18 cellular contexts compared by ENCODE assay signal in the genomic region with DNA sequence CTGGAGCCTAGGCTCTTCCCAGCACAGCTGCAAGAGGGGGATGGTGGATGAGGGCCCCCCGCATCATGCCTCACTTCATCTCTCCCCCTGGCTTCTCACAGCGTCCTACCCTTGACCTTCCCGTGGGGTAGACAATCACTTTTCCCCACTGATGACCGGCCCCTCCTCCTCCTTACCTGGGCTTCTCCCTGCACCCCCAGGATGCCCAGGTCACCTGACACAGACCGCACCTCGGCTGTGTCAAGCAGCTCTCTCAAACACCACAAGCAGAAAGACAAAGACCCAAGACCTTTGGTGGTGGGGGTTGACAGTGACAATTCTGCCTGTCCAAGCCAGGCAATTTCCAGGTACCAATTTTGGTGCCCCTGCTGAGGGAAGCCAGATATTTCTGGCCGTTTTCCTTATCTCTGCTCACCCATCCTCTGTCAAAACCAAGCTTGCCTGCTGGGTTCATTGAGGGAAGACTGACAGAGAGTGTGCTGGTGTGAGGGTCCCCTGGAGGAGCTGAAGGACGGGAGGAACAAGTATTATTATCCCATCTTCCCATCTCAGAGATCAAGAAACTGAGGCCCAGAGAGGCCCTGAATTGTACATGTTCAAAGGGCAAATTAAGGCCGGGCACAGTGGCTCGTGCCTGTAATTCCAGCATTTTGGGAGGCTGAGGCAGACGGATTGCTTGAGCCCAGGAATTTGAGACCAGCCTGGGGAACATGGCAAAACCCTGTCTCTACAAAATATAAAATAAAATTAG. TPM values are rescaled to one million over a fixed set of nuclear protein-coding genes. Genes with fewer than 3 reads are reported as not detected.
DNase-seq lines count a peak whose midpoint lies in the region; ATAC-seq, FAIRE-seq and TF ChIP-seq lines count a peak whose summit lies in the region.
"Had no signal": no experiment of that assay in that cellular context is flagged by ENCODE, and none has a peak within 500 bp of the region (broad histone marks: within the 10 kb centered on the region; RNA-seq: fewer than 3 reads in every experiment).

No MANE protein-coding gene starts in this region.

- FAIRE-seq in HepG2 (lab: Jason Lieb, UNC): no peak
- FAIRE-seq: frontal cortex had no signal

- CTCF ChIA-PET in HepG2 (lab: Yijun Ruan, JAX; ENCODE audit: low intra/inter-chr PET ratio, low total read pairs): no interaction called here

- H3K27me3 ChIP-seq in heart left ventricle (no peaks in the 10 kb centered on the region), HepG2 (ENCODE audit: control insufficient read depth in 1 of 2, insufficient read depth in 2 of 2, low read length in 2 of 2) (no peaks in the 10 kb centered on the region), suprapubic skin (no peaks in the 10 kb centered on the region), lower lobe of right lung (ENCODE audit: low read depth) (no peaks in the 10 kb centered on the region)

- H3K4me3 ChIP-seq in heart left ventricle: no peak overlapping the region
- H3K4me3 ChIP-seq in HepG2 (replicated peaks in 1 of 3; ENCODE audit: insufficient read depth in 1 of 3, low read depth in 2 of 3, low read length in 3 of 3): no peak overlapping the region
- no peak overlapping the region for H3K4me3 ChIP-seq in suprapubic skin
- H3K4me3 ChIP-seq in lower lobe of right lung: no peak overlapping the region
- H3K4me3 ChIP-seq: SK-N-MC had no signal

- H3K9me3 ChIP-seq in heart left ventricle (no peaks in the 10 kb centered on the region), HepG2 (ENCODE audit: low read length) (no peaks in the 10 kb centered on the region), suprapubic skin (no peaks in the 10 kb centered on the region), lower lobe of right lung (no peaks in the 10 kb centered on the region)

- DNase-seq in heart left ventricle (no peak), left ventricle myocardium superior (no peak), HepG2 (ENCODE audit: low spot score) (no peak), suprapubic skin (ENCODE audit: low spot score in 2 of 2) (no peak), lower lobe of right lung (no peak)
- no peak for DNase-seq in activated naive CD8-positive, alpha-beta T cell treated with anti-CD3 and anti-CD28 coated beads for 36 hours
- DNase-seq: activated CD4-positive, CD25-positive, alpha-beta regulatory T cell treated with anti-CD3 and anti-CD28 coated beads, Interleukin-2, amount 50 U/mL, for 72 hours; DND-41; islet precursor cell; naive thymus-derived CD4-positive, alpha-beta T cell; NCI-H187 treated with DMSO at 0.1 percent for 48 hours; stimulated activated CD4-positive, alpha-beta T cell treated with anti-CD3 and anti-CD28 coated beads, Interleukin-15, amount 100 ng/mL, for 24 hours had no signal

- H3K4me2 ChIP-seq in HepG2 (ENCODE audit: low read depth, low read length): peak overlapping the region; percentile 28

- BruUV-seq in HepG2 (replicated peaks; lab: Mats Ljungman, UMichigan): no TSS peak

- TF ChIP-seq POLR2A in heart left ventricle (IDR thresholded peaks at IDR 0.05) (no peak), HepG2 (IDR thresholded peaks at IDR 0.05; ENCODE audit: insufficient read depth in 1 of 2, low read depth in 2 of 2, low read length in 2 of 2) (no peak), suprapubic skin (IDR thresholded peaks at IDR 0.05) (no peak)

- no peak for TF ChIP-seq EP300 in HepG2 (IDR thresholded peaks at IDR 0.05; ENCODE audit: low read depth in 2 of 2, low read length in 2 of 2)
- TF ChIP-seq EP300 in HepG2 (CRISPR knock-in tag; IDR thresholded peaks at IDR 0.05; ENCODE audit: borderline replicate concordance): no peak
- TF ChIP-seq EP300 in suprapubic skin (IDR thresholded peaks at IDR 0.05): no peak

- TF ChIP-seq RAD21 in HepG2 (CRISPR knock-in tag; IDR thresholded peaks at IDR 0.05): no peak

- H3K27me3 Mint-ChIP-seq in activated naive CD8-positive, alpha-beta T cell treated with anti-CD3 and anti-CD28 coated beads for 36 hours: no peaks in the 10 kb centered on the region
- H3K27me3 Mint-ChIP-seq: activated naive CD8-positive, alpha-beta T cell; naive thymus-derived CD4-positive, alpha-beta T cell had no signal

- intact Hi-C loops in heart left ventricle (cut with DNase I) (no loop called here), left ventricle myocardium superior (cut with micrococcal nuclease) (no loop called here), HepG2 (cut with micrococcal nuclease; ENCODE audit: unreplicated experiment) (no loop called here), lower lobe of right lung (cut with DNase I) (no loop called here)

- peaks cover 36% of the 10 kb centered on the region for H3K4me1 Mint-ChIP-seq in activated naive CD8-positive, alpha-beta T cell treated with anti-CD3 and anti-CD28 coated beads for 36 hours

- no peaks in the 10 kb centered on the region for H4K20me1 ChIP-seq in HepG2 (ENCODE audit: insufficient read depth, low read length)

- peaks cover 3 to 79% (median 44%) of the 10 kb centered on the region in 12 donors for H3K4me1 ChIP-seq in heart left ventricle
- H3K4me1 ChIP-seq in HepG2 (ENCODE audit: insufficient read depth, low read length): peaks cover 43% of the 10 kb centered on the region
- H3K4me1 ChIP-seq in suprapubic skin: peaks cover 53% of the 10 kb centered on the region
- H3K4me1 ChIP-seq in lower lobe of right lung: peaks cover 55% of the 10 kb centered on the region

- H3K27ac Mint-ChIP-seq in activated naive CD8-positive, alpha-beta T cell treated with anti-CD3 and anti-CD28 coated beads for 36 hours: peak overlapping the region; percentile 88
- H3K27ac Mint-ChIP-seq: activated naive CD8-positive, alpha-beta T cell had no signal

- no peak for TF ChIP-seq CTCF in heart left ventricle (IDR thresholded peaks at IDR 0.05)
- TF ChIP-seq CTCF in HepG2 (CRISPR knock-in tag; IDR thresholded peaks at IDR 0.05): no peak
- TF ChIP-seq CTCF in suprapubic skin (IDR thresholded peaks at IDR 0.05): no peak
- TF ChIP-seq CTCF in lower lobe of right lung (IDR thresholded peaks at IDR 0.05): no peak

- in situ Hi-C loops in HepG2 (cut with HindIII; ENCODE audit: extremely low pct_ligation_motif_present, low pct_unique_long_range_greater_than_20kb): no loop called here

- H3K9ac ChIP-seq in HepG2 (ENCODE audit: insufficient read depth, low read depth, low read length): peak overlapping the region; percentile 14; the same call in 1 of the 2 replicates

- H2AFZ ChIP-seq in HepG2 (ENCODE audit: low read length): no peak overlapping the region

- H3K9me3 Mint-ChIP-seq in activated naive CD8-positive, alpha-beta T cell treated with anti-CD3 and anti-CD28 coated beads for 36 hours: no peaks in the 10 kb centered on the region
- H3K9me3 Mint-ChIP-seq: naive thymus-derived CD4-positive, alpha-beta T cell had no signal

- H3K36me3 Mint-ChIP-seq in activated naive CD8-positive, alpha-beta T cell treated with anti-CD3 and anti-CD28 coated beads for 36 hours: peaks cover 4% of the 10 kb centered on the region

- WGBS in heart left ventricle, 4 donors: 70 to 77% (median 74%) methylated on average over 11 of the region's 11 CpGs
- WGBS in HepG2 (ENCODE audit: low lambda C conversion rate): 77% methylated on average over 11 of the region's 11 CpGs
- 87% methylated on average over 11 of the region's 11 CpGs for WGBS in suprapubic skin

- peak overlapping the region in 7 of 12 donors; percentile 44 to 86 (median 66) for H3K27ac ChIP-seq in heart left ventricle
- H3K27ac ChIP-seq in HepG2 (ENCODE audit: extremely low read length, insufficient read depth, low read length): no peak overlapping the region
- peak overlapping the region; percentile 82 for H3K27ac ChIP-seq in suprapubic skin
- H3K27ac ChIP-seq in lower lobe of right lung: no peak overlapping the region
- H3K27ac ChIP-seq: SK-N-MC had no signal

- POLR2A ChIA-PET in HepG2 (lab: Yijun Ruan, JAX): interaction anchor here (0.6 kb wide), 1 partner anchor 105 kb away, joined by 3 read pairs; no protein-coding TSS in a partner anchor

- H3K36me3 ChIP-seq in heart left ventricle (peaks cover 0 to 4% (median 0%) of the 10 kb centered on the region in 9 donors), HepG2 (replicated peaks in 1 of 2; ENCODE audit: control insufficient read depth in 1 of 2, insufficient read depth in 2 of 2, low read length in 2 of 2) (no peaks in the 10 kb centered on the region), suprapubic skin (peaks cover under 1% of the 10 kb centered on the region), lower lobe of right lung (no peaks in the 10 kb centered on the region)

- H3K4me3 Mint-ChIP-seq in activated naive CD8-positive, alpha-beta T cell treated with anti-CD3 and anti-CD28 coated beads for 36 hours: no peak overlapping the region
- H3K4me3 Mint-ChIP-seq: activated naive CD8-positive, alpha-beta T cell had no signal

- ATAC-seq in heart left ventricle (no peak), left ventricle myocardium superior (no peak), HepG2 (no peak), GM21737 (IDR thresholded peaks at IDR 0.05; ENCODE audit: unreplicated experiment) (no peak), esophagus mucosa (no peak), lower lobe of right lung (no peak)
- ATAC-seq: HCT116 had no signal

- no peaks in the 10 kb centered on the region for H3K79me2 ChIP-seq in HepG2 (ENCODE audit: insufficient read depth, low read length)

RNA-seq across cellular contexts. Expression of gene PLA2G6, which starts 8.3 kb away (rescaled TPM):
- 10 to 100 TPM in 6 of 9 donors, 1 to 10 TPM in 3; 6.1 to 17.9 (median 11.0) TPM for total RNA-seq in heart left ventricle
- polyA plus RNA-seq in heart left ventricle: 10 to 100 TPM in 1 of 2 donors, 1 to 10 TPM in 1; 4.9 to 14.2 TPM
- total RNA-seq in left ventricle myocardium superior: 17.0 TPM
- total RNA-seq in activated naive CD8-positive, alpha-beta T cell treated with anti-CD3 and anti-CD28 coated beads for 36 hours: 10 to 100 TPM; 31.5 to 32.2 TPM
- 1.8 and 4.8 TPM in 2 replicates for total RNA-seq in HepG2 (2016; rRNA removed; fragmentation: Illumina TruSeq; extraction: Trizol)
- total RNA-seq in HepG2 (2016; cell fraction: cytosol; rRNA removed; fragmentation: Illumina TruSeq; extraction: Trizol; ENCODE audit: low read depth): 0.61 and 0.71 TPM in 2 replicates
- total RNA-seq in HepG2 (2016; cell fraction: insoluble cytoplasmic fraction; rRNA removed; fragmentation: Illumina TruSeq; extraction: Trizol): 1.9 and 5.2 TPM in 2 replicates
- total RNA-seq in HepG2 (2016; cell fraction: membrane; rRNA removed; fragmentation: Illumina TruSeq; extraction: Trizol): 1.3 TPM in 2 replicates
- total RNA-seq in HepG2 (2016; cell fraction: nucleus; rRNA removed; fragmentation: Illumina TruSeq; extraction: Trizol): 8.4 and 11.2 TPM in 2 replicates
- 11.5 and 12.3 TPM in 2 replicates for polyA plus RNA-seq in HepG2 (2011; rRNA removed)
- polyA plus RNA-seq in HepG2 (2011; cell fraction: cytosol; rRNA removed): 2.7 and 3.9 TPM in 2 replicates
- polyA plus RNA-seq in HepG2 (2011; cell fraction: nucleus; rRNA removed): 73.3 and 101 TPM in 2 replicates
- 6.5 and 7.3 TPM in 2 replicates for polyA plus RNA-seq in HepG2 (2012)
- polyA plus RNA-seq in HepG2 (2016; cell fraction: cytosol; fragmentation: Illumina TruSeq; extraction: Trizol; ENCODE audit: low read depth): 0.44 and 0.53 TPM in 2 replicates
- 0.96 and 1.7 TPM in 2 replicates for polyA plus RNA-seq in HepG2 (2016; cell fraction: insoluble cytoplasmic fraction; fragmentation: Illumina TruSeq; extraction: Trizol; ENCODE audit: low read depth)
- 0.88 and 1.6 TPM in 2 replicates for polyA plus RNA-seq in HepG2 (2016; cell fraction: membrane; fragmentation: Illumina TruSeq; extraction: Trizol; ENCODE audit: low read depth)
- polyA plus RNA-seq in HepG2 (2016; cell fraction: nucleus; fragmentation: Illumina TruSeq; extraction: Trizol; ENCODE audit: insufficient read depth, low read depth): 22.2 and 23.2 TPM in 2 replicates
- 27.4 and 36.9 TPM in 2 replicates for polyA minus RNA-seq in HepG2 (2011; rRNA and poly(A)+ RNA removed; ENCODE audit: low replicate concordance)
- 2.6 and 3.8 TPM in 2 replicates for polyA minus RNA-seq in HepG2 (2011; cell fraction: cytosol; rRNA and poly(A)+ RNA removed)
- polyA minus RNA-seq in HepG2 (2011; cell fraction: nucleus; rRNA and poly(A)+ RNA removed): 21.3 and 31.8 TPM in 2 replicates
- 100 to 1,000 TPM in 1 of 4 donors, 10 to 100 TPM in 3; 49.7 to 178 (median 92.9) TPM for total RNA-seq in suprapubic skin
- total RNA-seq in esophagus mucosa: 12.8 TPM
- 60.8 TPM for total RNA-seq in lower lobe of right lung

RNA-seq across cellular contexts. Expression of gene MAFF, which starts 28.5 kb away (rescaled TPM):
- 10 to 100 TPM in 3 of 9 donors, 1 to 10 TPM in 6; 1.9 to 35.8 (median 4.0) TPM for total RNA-seq in heart left ventricle
- polyA plus RNA-seq in heart left ventricle: 10 to 100 TPM in 1 of 2 donors, 1 to 10 TPM in 1; 4.7 to 36.0 TPM
- 5.3 TPM for total RNA-seq in left ventricle myocardium superior
- total RNA-seq in activated naive CD8-positive, alpha-beta T cell treated with anti-CD3 and anti-CD28 coated beads for 36 hours: 1 to 10 TPM; 8.5 to 8.6 TPM
- 3.1 and 5.4 TPM in 2 replicates for total RNA-seq in HepG2 (2016; rRNA removed; fragmentation: Illumina TruSeq; extraction: Trizol)
- 1.1 and 1.3 TPM in 2 replicates for total RNA-seq in HepG2 (2016; cell fraction: cytosol; rRNA removed; fragmentation: Illumina TruSeq; extraction: Trizol; ENCODE audit: low read depth)
- 3.7 and 5.5 TPM in 2 replicates for total RNA-seq in HepG2 (2016; cell fraction: insoluble cytoplasmic fraction; rRNA removed; fragmentation: Illumina TruSeq; extraction: Trizol)
- total RNA-seq in HepG2 (2016; cell fraction: membrane; rRNA removed; fragmentation: Illumina TruSeq; extraction: Trizol): 2.3 and 2.5 TPM in 2 replicates
- total RNA-seq in HepG2 (2016; cell fraction: nucleus; rRNA removed; fragmentation: Illumina TruSeq; extraction: Trizol): 4.4 and 6.4 TPM in 2 replicates
- 14.3 and 17.1 TPM in 2 replicates for polyA plus RNA-seq in HepG2 (2011; rRNA removed)
- 15.6 and 18.3 TPM in 2 replicates for polyA plus RNA-seq in HepG2 (2011; cell fraction: cytosol; rRNA removed)
- 15.7 and 16.6 TPM in 2 replicates for polyA plus RNA-seq in HepG2 (2011; cell fraction: nucleus; rRNA removed)
- polyA plus RNA-seq in HepG2 (2012): 12.4 and 26.2 TPM in 2 replicates
- polyA plus RNA-seq in HepG2 (2016; cell fraction: cytosol; fragmentation: Illumina TruSeq; extraction: Trizol; ENCODE audit: low read depth): 0.70 and 0.71 TPM in 2 replicates
- polyA plus RNA-seq in HepG2 (2016; cell fraction: insoluble cytoplasmic fraction; fragmentation: Illumina TruSeq; extraction: Trizol; ENCODE audit: low read depth): 3.5 and 3.7 TPM in 2 replicates
- 1.2 and 1.9 TPM in 2 replicates for polyA plus RNA-seq in HepG2 (2016; cell fraction: membrane; fragmentation: Illumina TruSeq; extraction: Trizol; ENCODE audit: low read depth)
- 7.1 and 7.9 TPM in 2 replicates for polyA plus RNA-seq in HepG2 (2016; cell fraction: nucleus; fragmentation: Illumina TruSeq; extraction: Trizol; ENCODE audit: insufficient read depth, low read depth)
- polyA minus RNA-seq in HepG2 (2011; rRNA and poly(A)+ RNA removed; ENCODE audit: low replicate concordance): 2.5 and 12.3 TPM in 2 replicates
- polyA minus RNA-seq in HepG2 (2011; cell fraction: cytosol; rRNA and poly(A)+ RNA removed): 11.3 and 12.8 TPM in 2 replicates
- polyA minus RNA-seq in HepG2 (2011; cell fraction: nucleus; rRNA and poly(A)+ RNA removed): 7.3 and 8.1 TPM in 2 replicates
- total RNA-seq in suprapubic skin: 10 to 100 TPM; 27.3 to 70.1 (median 52.8) TPM
- 35.6 TPM for total RNA-seq in esophagus mucosa
- total RNA-seq in lower lobe of right lung: 41.3 TPM

Comparison
In these comparisons a context has a peak if more than half of its experiments do, and no peak if none do; other contexts are left out.
1. H3K27ac ChIP-seq: peak in heart left ventricle (7 of 12) and suprapubic skin (single experiment); none in HepG2 (single experiment) and lower lobe of right lung (single experiment).